Comparison of ENCODE assay signal across 12 cellular contexts in genomic region chr5:6703791-6704190, GRCh38. TPM values are rescaled to one million over a fixed set of nuclear protein-coding genes. Genes with fewer than 3 reads are reported as not detected.
DNase-seq lines count a peak whose midpoint lies in the region; ATAC-seq and TF ChIP-seq lines count a peak whose summit lies in the region.
"Had no signal": no experiment of that assay in that cellular context is flagged by ENCODE, and none has a peak within 500 bp of the region (broad histone marks: within the 10 kb centered on the region; RNA-seq: fewer than 3 reads in every experiment).

No MANE protein-coding gene starts in this region.

- H3K36me3 ChIP-seq in PC-9 (ENCODE audit: low read depth) (no peaks in the 10 kb centered on the region), gastrocnemius medialis (no peaks in the 10 kb centered on the region)

- TF ChIP-seq CTCF in PC-9 (conservative IDR thresholded peaks at IDR 0.05) (no peak), fibroblast of mammary gland (conservative IDR thresholded peaks at IDR 0.05; ENCODE audit: control insufficient read depth, insufficient read depth, low read depth, low read length) (no peak), gastrocnemius medialis (IDR thresholded peaks at IDR 0.05 in 4 of 5, conservative IDR thresholded peaks at IDR 0.05 in 1 of 5) (no peak)

- peak; percentile 40 for DNase-seq in ELR (ENCODE audit: low read depth)
- no peak for DNase-seq in PC-9
- DNase-seq in fibroblast of mammary gland (ENCODE audit: low read depth) = peak; percentile 36
- DNase-seq in gastrocnemius medialis = no peak
- DNase-seq in NCI-H226 = no peak
- no peak for DNase-seq in DMS53 treated with DMSO at 0.1 percent for 48 hours (lab: John Stamatoyannopoulos, UW; ENCODE audit: unreplicated experiment)
- DNase-seq in iPS-NIHi11 (ENCODE audit: low spot score) = no peak
- DNase-seq: activated CD4-positive, alpha-beta T cell treated with anti-CD3 and anti-CD28 coated beads for 48 hours; activated effector memory CD4-positive, alpha-beta T cell treated with anti-CD3 and anti-CD28 coated beads, Interleukin-2, amount 50 U/mL, for 16 hours; stimulated activated naive CD8-positive, alpha-beta T cell treated with anti-CD3 and anti-CD28 coated beads, Interleukin-15, amount 100 ng/mL, for 72 hours had no signal

- H2AFZ ChIP-seq in PC-9 = no peak overlapping the region

- no peaks in the 10 kb centered on the region for H4K20me1 ChIP-seq in PC-9 (ENCODE audit: insufficient read depth)

- no peaks in the 10 kb centered on the region for H3K9me2 ChIP-seq in PC-9 (ENCODE audit: insufficient read depth)

- H3K4me2 ChIP-seq in PC-9 = peak overlapping the region; percentile 53

- peaks cover 12% of the 10 kb centered on the region for H3F3A ChIP-seq in PC-9 (ENCODE audit: insufficient read depth, low read depth)

- intact Hi-C loops in PC-9 (cut with micrococcal nuclease; ENCODE audit: unreplicated experiment) = no loop called here
- intact Hi-C loops in gastrocnemius medialis (cut with DNase I; ENCODE audit: low total_unique reads) = loop anchor here (1.0 to 2.0 kb wide), 2 partner anchors 42 to 71 kb away; partner anchors contain the start of genes NSUN2 and SRD5A1

- no peaks in the 10 kb centered on the region for H3K79me2 ChIP-seq in PC-9 (ENCODE audit: low read depth)

- no peak for TF ChIP-seq POLR2A in gastrocnemius medialis (IDR thresholded peaks at IDR 0.05)

- no peaks in the 10 kb centered on the region for H3K9me3 ChIP-seq in PC-9 (ENCODE audit: insufficient read depth, low read depth)
- H3K9me3 ChIP-seq in gastrocnemius medialis = no peaks in the 10 kb centered on the region

- no TSS peak for BruUV-seq in PC-9 (replicated peaks; lab: Mats Ljungman, UMichigan)

- H3K27ac ChIP-seq in PC-9 (peak overlapping the region; percentile 46), gastrocnemius medialis (peak overlapping the region; percentile 84 to 91 (median 88))

- CTCF ChIA-PET in PC-9 (lab: Charles Lee) = no interaction called here

- H3K27me3 ChIP-seq in PC-9 (ENCODE audit: insufficient read depth, low read depth) = no peaks in the 10 kb centered on the region
- H3K27me3 ChIP-seq in gastrocnemius medialis = no peaks in the 10 kb centered on the region

- H3K4me1 ChIP-seq in PC-9 (replicated peaks; ENCODE audit: insufficient read depth) (peaks cover 26% of the 10 kb centered on the region), gastrocnemius medialis (peaks cover 18% of the 10 kb centered on the region in 2 donors)

- H3K4me3 ChIP-seq in PC-9 (no peak overlapping the region), fibroblast of mammary gland (ENCODE audit: control insufficient read depth, low read depth, low read length) (no peak overlapping the region), gastrocnemius medialis (peak overlapping the region in 1 of 4 donors; percentile 4)

- ATAC-seq in gastrocnemius medialis (no peak), HG02973 (IDR thresholded peaks at IDR 0.05; ENCODE audit: unreplicated experiment) (no peak)
- ATAC-seq: natural killer cell treated with Interleukin-12 subunit alpha and Interleukin-12 subunit beta and Interleukin-15 and Interleukin-18, amount 100 ng/mL, for 72 hours; stimulated activated naive CD8-positive, alpha-beta T cell treated with anti-CD3 and anti-CD28 coated beads, Interleukin-15, amount 100 ng/mL, for 72 hours had no signal

- in situ Hi-C loops in gastrocnemius medialis (cut with MboI; ENCODE audit: low sequenced_read_pairs in 4 of 4) = no loop called here

- POLR2A ChIA-PET in PC-9 (lab: Charles Lee; ENCODE audit: unreplicated experiment) = interaction anchor here (0.6 kb wide), 1 partner anchor 10 kb away, joined by 8 read pairs; no protein-coding TSS in a partner anchor

RNA-seq across cellular contexts. Expression of gene TENT4A, which starts 9.4 kb away (rescaled TPM):
- 72.8 and 84.8 TPM in 2 replicates for total RNA-seq in PC-9 (2021)
- total RNA-seq in gastrocnemius medialis = 10 to 100 TPM; 11.9 to 15.2 (median 12.7) TPM

Comparison
In these comparisons a context has a peak if more than half of its experiments do, and no peak if none do; other contexts are left out.
1. DNase-seq: peak in ELR (single experiment) and fibroblast of mammary gland (single experiment); none in PC-9 (0 of 2), gastrocnemius medialis (0 of 2), NCI-H226 (single experiment), DMS53 treated with DMSO at 0.1 percent for 48 hours (single experiment) and iPS-NIHi11 (single experiment).